Comparison of ENCODE assay signal across 17 cellular contexts in genomic region chr11:134339756-134340155, GRCh38. TPM values are rescaled to one million over a fixed set of nuclear protein-coding genes. Genes with fewer than 3 reads are reported as not detected.
DNase-seq lines count a peak whose midpoint lies in the region; ATAC-seq and TF ChIP-seq lines count a peak whose summit lies in the region.
"Had no signal": no experiment of that assay in that cellular context is flagged by ENCODE, and none has a peak within 500 bp of the region (broad histone marks: within the 10 kb centered on the region; RNA-seq: fewer than 3 reads in every experiment).

No MANE protein-coding gene starts in this region.

- H3K9me3 ChIP-seq in HCT116 (ENCODE audit: control insufficient read depth in 1 of 2, insufficient read depth in 1 of 2, low read depth in 1 of 2, low read length in 2 of 2): no peaks in the 10 kb centered on the region
- H3K9me3 ChIP-seq: BLaER1 treated with 17β-estradiol and CSF1 and Interleukin-3, amounts not matched to agents 10 nM and 100 nM had no signal

- no peaks in the 10 kb centered on the region for H3K27me3 Mint-ChIP-seq in neural crest cell (ENCODE audit: low read depth)

- H3K4me1 ChIP-seq in HCT116 (ENCODE audit: control insufficient read depth in 1 of 2, insufficient read depth in 2 of 2, low read length in 2 of 2) (peaks cover 8 to 30% of the 10 kb centered on the region in 2 experiments; a peak in 3 of 4 replicates), foreskin keratinocyte (no peaks in the 10 kb centered on the region)

- BruUV-seq in HCT116 (replicated peaks; lab: Mats Ljungman, UMichigan): no TSS peak

- no peaks in the 10 kb centered on the region for H3K9me2 ChIP-seq in HCT116 (ENCODE audit: insufficient read depth)

- CTCF ChIA-PET in HCT116 (lab: Charles Lee) (no interaction called here), RWPE1 (lab: Yijun Ruan, JAX) (interaction anchor here (0.6 kb wide), 1 partner anchor 13 kb away, joined by 3 read pairs; no protein-coding TSS in a partner anchor)

- H3K4me1 Mint-ChIP-seq in neural crest cell: no peaks in the 10 kb centered on the region

- no peaks in the 10 kb centered on the region for H3K36me3 ChIP-seq in HCT116 (ENCODE audit: control insufficient read depth in 1 of 2, insufficient read depth in 2 of 2, low read length in 2 of 2)
- H3K36me3 ChIP-seq: BLaER1 treated with 17β-estradiol and CSF1 and Interleukin-3, amounts not matched to agents 10 nM and 100 nM had no signal

- H4K20me1 ChIP-seq in HCT116 (ENCODE audit: insufficient read depth): no peaks in the 10 kb centered on the region
- H4K20me1 ChIP-seq: BLaER1 treated with 17β-estradiol and CSF1 and Interleukin-3, amounts not matched to agents 10 nM and 100 nM had no signal

- no peaks in the 10 kb centered on the region for H3K27me3 ChIP-seq in HCT116 (ENCODE audit: insufficient read depth, low read length)
- peaks cover 2% of the 10 kb centered on the region for H3K27me3 ChIP-seq in foreskin keratinocyte
- H3K27me3 ChIP-seq: BLaER1 treated with 17β-estradiol and CSF1 and Interleukin-3, amounts not matched to agents 10 nM and 100 nM had no signal

- H3K36me3 Mint-ChIP-seq in neural crest cell (ENCODE audit: low read depth): peaks cover 3% of the 10 kb centered on the region
- H3K36me3 Mint-ChIP-seq: CD8-positive, alpha-beta T cell had no signal

- POLR2A ChIA-PET in HCT116 (lab: Charles Lee): no interaction called here
- POLR2A ChIA-PET in RWPE1 (lab: Yijun Ruan, JAX; ENCODE audit: low non-redundant PET): no interaction called here

- TF ChIP-seq RAD21 in HCT116 (IDR thresholded peaks at IDR 0.05; ENCODE audit: low read depth): no peak

- no peaks in the 10 kb centered on the region for H3K9me3 Mint-ChIP-seq in neural crest cell
- H3K9me3 Mint-ChIP-seq: CD8-positive, alpha-beta T cell had no signal

- TF ChIP-seq CTCF in HCT116 (IDR thresholded peaks at IDR 0.05 in 2 of 3, conservative IDR thresholded peaks at IDR 0.05 in 1 of 3; ENCODE audit: borderline replicate concordance in 1 of 3, insufficient read depth in 1 of 3, low read depth in 2 of 3, low read length in 2 of 3): no peak
- no peak for TF ChIP-seq CTCF in RWPE1 (conservative IDR thresholded peaks at IDR 0.05; ENCODE audit: low read depth)
- no peak for TF ChIP-seq CTCF in foreskin keratinocyte (conservative IDR thresholded peaks at IDR 0.05)
- no peak for TF ChIP-seq CTCF in neural crest cell (conservative IDR thresholded peaks at IDR 0.05)

- H3K4me3 Mint-ChIP-seq in neural crest cell: no peak overlapping the region
- H3K4me3 Mint-ChIP-seq: CD8-positive, alpha-beta T cell had no signal

- no peak for TF ChIP-seq POLR2A in HCT116 (IDR thresholded peaks at IDR 0.05; ENCODE audit: borderline replicate concordance, extremely low read depth, insufficient read depth, insufficient read length)

- peak overlapping the region; percentile 46 for H3K4me2 ChIP-seq in HCT116 (ENCODE audit: low read length)
- H3K4me2 ChIP-seq: BLaER1 treated with 17β-estradiol and CSF1 and Interleukin-3, amounts not matched to agents 10 nM and 100 nM had no signal

- H2AFZ ChIP-seq in HCT116 (ENCODE audit: low read depth, low read length, poor library complexity, severe bottlenecking): no peak overlapping the region
- H2AFZ ChIP-seq: GM23248 had no signal

- peak overlapping the region; percentile 59 for H3K27ac Mint-ChIP-seq in neural crest cell (ENCODE audit: unreplicated experiment)
- H3K27ac Mint-ChIP-seq: CD8-positive, alpha-beta T cell had no signal

- no peak overlapping the region for H3K4me3 ChIP-seq in HCT116 (replicated peaks in 1 of 2; ENCODE audit: low read depth in 1 of 2, low read length in 2 of 2)
- H3K4me3 ChIP-seq: BLaER1 treated with 17β-estradiol and CSF1 and Interleukin-3, amounts not matched to agents 10 nM and 100 nM; GM23248 had no signal

- intact Hi-C loops in HCT116 (cut with micrococcal nuclease): loop anchor here (10.0 kb wide), 1 partner anchor 315 kb away; no protein-coding TSS in a partner anchor

- H3K9ac ChIP-seq in HCT116 (ENCODE audit: low read length): no peak overlapping the region
- H3K9ac ChIP-seq: BLaER1 treated with 17β-estradiol and CSF1 and Interleukin-3, amounts not matched to agents 10 nM and 100 nM; GM23248 had no signal

- no peaks in the 10 kb centered on the region for H3K79me2 ChIP-seq in HCT116 (ENCODE audit: insufficient read depth, low read length)

- H3K27ac ChIP-seq in HCT116 (ENCODE audit: low read depth, low read length) (no peak overlapping the region), RWPE1 (no peak overlapping the region), foreskin keratinocyte (no peak overlapping the region)
- H3K27ac ChIP-seq: BLaER1 treated with 17β-estradiol and CSF1 and Interleukin-3, amounts not matched to agents 10 nM and 100 nM; GM23248 had no signal

- ATAC-seq in HCT116: peak; percentile 75
- ATAC-seq in foreskin keratinocyte: peak; percentile 81
- ATAC-seq in GM19351 (IDR thresholded peaks at IDR 0.05; ENCODE audit: unreplicated experiment): no peak
- no peak for ATAC-seq in GM18502 (IDR thresholded peaks at IDR 0.05; ENCODE audit: poor library complexity, unreplicated experiment)
- no peak for ATAC-seq in GM21526 (IDR thresholded peaks at IDR 0.05; ENCODE audit: low FRiP score, unreplicated experiment)
- ATAC-seq: CD8-positive, alpha-beta T cell had no signal

- DNase-seq in HCT116 (ENCODE audit: low read depth, low spot score) (no peak), RWPE1 (ENCODE audit: low spot score) (peak; percentile 80), foreskin keratinocyte (no peak), neural crest cell (ENCODE audit: low read depth, low spot score) (no peak), NCI-H82 treated with DMSO at 0.1 percent for 48 hours (lab: John Stamatoyannopoulos, UW; ENCODE audit: unreplicated experiment) (no peak)
- DNase-seq: GM23248, KBM-7, NCI-H1417 treated with DMSO at 0.1 percent for 48 hours, NCI-H2227 treated with DMSO at 0.1 percent for 48 hours, NCI-H510A treated with DMSO at 0.1 percent for 48 hours, OCI-M1, RPMI8226 had no signal

- RAD21 ChIA-PET in HCT116 (lab: Charles Lee; ENCODE audit: low non-redundant PET in 1 of 2, low total read pairs in 2 of 2, uncharacterized antibody in 2 of 2, unreplicated experiment in 2 of 2): no interaction called here

TF ChIP-seq in HCT116, 20 proteins besides CTCF, POLR2A, EP300 and RAD21 (continues in another document):
- TF ChIP-seq SIN3A (IDR thresholded peaks at IDR 0.05; ENCODE audit: low read depth) (no peak), REST (IDR thresholded peaks at IDR 0.05; ENCODE audit: low read depth) (no peak), SP1 (IDR thresholded peaks at IDR 0.05; ENCODE audit: low read depth) (no peak), CBX3 (IDR thresholded peaks at IDR 0.05; ENCODE audit: low read depth) (no peak), EZH2phosphoT487 (IDR thresholded peaks at IDR 0.05; ENCODE audit: borderline replicate concordance) (no peak), ATF3 (IDR thresholded peaks at IDR 0.05) (no peak), MAX (IDR thresholded peaks at IDR 0.05) (no peak), ZFX (IDR thresholded peaks at IDR 0.05) (no peak), SRF (IDR thresholded peaks at IDR 0.05; ENCODE audit: low read depth) (no peak), CEBPB (IDR thresholded peaks at IDR 0.05; ENCODE audit: low read depth) (no peak), JUND (IDR thresholded peaks at IDR 0.05) (no peak), POLR2AphosphoS5 (IDR thresholded peaks at IDR 0.05; ENCODE audit: low read depth, low read length) (no peak), ELF1 (IDR thresholded peaks at IDR 0.05; ENCODE audit: borderline replicate concordance, low read depth) (no peak), ZNF274 (IDR thresholded peaks at IDR 0.05; ENCODE audit: low read depth, low read length) (no peak)

RNA-seq across cellular contexts. Expression of gene GLB1L2, which starts 8.0 kb away (rescaled TPM):
- 27.1 TPM for total RNA-seq in HCT116 (2021; ENCODE audit: unreplicated experiment)
- 23.0 and 29.0 TPM in 2 replicates for polyA plus RNA-seq in HCT116 (2012)
- 0.75 and 1.4 TPM in 2 replicates for total RNA-seq in foreskin keratinocyte
- polyA plus RNA-seq in foreskin keratinocyte: 0.68 and 1.1 TPM in 2 replicates
- total RNA-seq in neural crest cell: 15.4 TPM in 2 replicates
- total RNA-seq: GM23248 had no signal

Comparison
In these comparisons a context has a peak if more than half of its experiments do, and no peak if none do; other contexts are left out.
1. ATAC-seq: peak in HCT116 (single experiment) and foreskin keratinocyte (single experiment); none in GM19351 (single experiment), GM18502 (single experiment) and GM21526 (single experiment).